13 cellular contexts compared by ENCODE assay signal in genomic region chr1:243505986-243506689, GRCh38.
DNase-seq lines count a peak whose midpoint lies in the region; ATAC-seq and TF ChIP-seq lines count a peak whose summit lies in the region.
"Had no signal": no experiment of that assay in that cellular context is flagged by ENCODE, and none has a peak within 500 bp of the region (broad histone marks: within the 10 kb centered on the region; RNA-seq: fewer than 3 reads in every experiment).

No MANE protein-coding gene starts in this region.

- TF ChIP-seq CTCF in HFFc6 (IDR thresholded peaks at IDR 0.05) (no peak), body of pancreas (IDR thresholded peaks at IDR 0.05) (no peak)

- no peaks in the 10 kb centered on the region for H3K9me3 Mint-ChIP-seq in CD4-positive, alpha-beta memory T cell
- H3K9me3 Mint-ChIP-seq in HFFc6 = no peaks in the 10 kb centered on the region

- H3K27me3 Mint-ChIP-seq in CD4-positive, alpha-beta memory T cell = no peaks in the 10 kb centered on the region
- no peaks in the 10 kb centered on the region; the same call in 1 of the 2 replicates for H3K27me3 Mint-ChIP-seq in HFFc6 (ENCODE audit: insufficient read depth)

- no peaks in the 10 kb centered on the region for H3K27me3 ChIP-seq in CD4-positive, alpha-beta memory T cell (ENCODE audit: insufficient read depth, low read length)
- no peaks in the 10 kb centered on the region for H3K27me3 ChIP-seq in body of pancreas
- H3K27me3 ChIP-seq: SJSA1 had no signal

- H3K27ac ChIP-seq in CD4-positive, alpha-beta memory T cell (ENCODE audit: low read depth, low read length) = no peak overlapping the region
- no peak overlapping the region for H3K27ac ChIP-seq in body of pancreas
- H3K27ac ChIP-seq: epithelial cell of prostate, SJSA1 had no signal

- H3K4me3 Mint-ChIP-seq in CD4-positive, alpha-beta memory T cell = no peak overlapping the region
- H3K4me3 Mint-ChIP-seq in HFFc6 = no peak overlapping the region

- POLR2A ChIA-PET in CD4-positive, alpha-beta memory T cell (lab: Charles Lee; ENCODE audit: partially characterized antibody) = no interaction called here

- TF ChIP-seq POLR2A in body of pancreas (IDR thresholded peaks at IDR 0.05) = no peak

- H3K9me3 ChIP-seq in CD4-positive, alpha-beta memory T cell (ENCODE audit: control insufficient read depth in 1 of 2, low read length in 2 of 2) = no peaks in the 10 kb centered on the region
- no peaks in the 10 kb centered on the region for H3K9me3 ChIP-seq in body of pancreas
- H3K9me3 ChIP-seq: Caco-2, SJSA1 had no signal

- H3K36me3 ChIP-seq in CD4-positive, alpha-beta memory T cell (ENCODE audit: insufficient read depth, low read length) = peaks cover 14% of the 10 kb centered on the region
- H3K36me3 ChIP-seq in body of pancreas (replicated peaks in 1 of 2; ENCODE audit: insufficient read depth in 1 of 2, low read depth in 2 of 2) = no peaks in the 10 kb centered on the region

- H3K4me1 ChIP-seq in CD4-positive, alpha-beta memory T cell (ENCODE audit: insufficient read depth, low read length) = no peaks in the 10 kb centered on the region
- no peaks in the 10 kb centered on the region for H3K4me1 ChIP-seq in body of pancreas
- H3K4me1 ChIP-seq: Caco-2, SJSA1 had no signal

- H3K27ac Mint-ChIP-seq in CD4-positive, alpha-beta memory T cell = peak overlapping the region in 6 of 7 donors; percentile 57 to 81 (median 66)
- no peak overlapping the region for H3K27ac Mint-ChIP-seq in HFFc6

- H3K4me3 ChIP-seq in CD4-positive, alpha-beta memory T cell (ENCODE audit: low read length in 2 of 2) = no peak overlapping the region
- H3K4me3 ChIP-seq in body of pancreas = no peak overlapping the region
- H3K4me3 ChIP-seq: SJSA1 had no signal

- CTCF ChIA-PET in CD4-positive, alpha-beta memory T cell (lab: Charles Lee; ENCODE audit: partially characterized antibody) = interaction anchor here (1.2 kb wide), 1 partner anchor 29 kb away, joined by 4 read pairs; no protein-coding TSS in a partner anchor

- H3K36me3 Mint-ChIP-seq in CD4-positive, alpha-beta memory T cell = peaks cover 51 to 74% of the 10 kb centered on the region in 2 donors
- H3K36me3 Mint-ChIP-seq in HFFc6 (ENCODE audit: low read depth) = peaks cover 50% of the 10 kb centered on the region

- ATAC-seq in GM21526 (IDR thresholded peaks at IDR 0.05; ENCODE audit: low FRiP score, unreplicated experiment) (peak; percentile 61), HG03469 (IDR thresholded peaks at IDR 0.05; ENCODE audit: unreplicated experiment) (peak; percentile 45), left ventricle myocardium superior (peak; percentile 66), body of pancreas (no peak)

- DNase-seq in CD4-positive, alpha-beta memory T cell = no peak
- DNase-seq in left ventricle myocardium superior = no peak
- no peak for DNase-seq in HFFc6
- no peak for DNase-seq in NK-92 (lab: John Stamatoyannopoulos, UW; ENCODE audit: unreplicated experiment)
- no peak for DNase-seq in body of pancreas
- no peak for DNase-seq in NAMALWA (ENCODE audit: low spot score)
- DNase-seq: activated gamma-delta T cell treated with Interleukin-2 at 50 U/mL for 16 hours, Caco-2, NCI-H1048 had no signal

- H3K4me1 Mint-ChIP-seq in CD4-positive, alpha-beta memory T cell = peaks cover 0 to 12% (median 12%) of the 10 kb centered on the region in 4 donors
- H3K4me1 Mint-ChIP-seq in HFFc6 (ENCODE audit: low read depth) = peaks cover 12% of the 10 kb centered on the region

- intact Hi-C loops in CD4-positive, alpha-beta memory T cell (cut with micrococcal nuclease) = no loop called here
- intact Hi-C loops in left ventricle myocardium superior (cut with micrococcal nuclease) (no loop called here), body of pancreas (cut with DNase I) (no loop called here)

- 82 to 86% methylated on average over 10 of the region's 10 CpGs for WGBS in body of pancreas, 2 donors
